In the genomic region with DNA sequence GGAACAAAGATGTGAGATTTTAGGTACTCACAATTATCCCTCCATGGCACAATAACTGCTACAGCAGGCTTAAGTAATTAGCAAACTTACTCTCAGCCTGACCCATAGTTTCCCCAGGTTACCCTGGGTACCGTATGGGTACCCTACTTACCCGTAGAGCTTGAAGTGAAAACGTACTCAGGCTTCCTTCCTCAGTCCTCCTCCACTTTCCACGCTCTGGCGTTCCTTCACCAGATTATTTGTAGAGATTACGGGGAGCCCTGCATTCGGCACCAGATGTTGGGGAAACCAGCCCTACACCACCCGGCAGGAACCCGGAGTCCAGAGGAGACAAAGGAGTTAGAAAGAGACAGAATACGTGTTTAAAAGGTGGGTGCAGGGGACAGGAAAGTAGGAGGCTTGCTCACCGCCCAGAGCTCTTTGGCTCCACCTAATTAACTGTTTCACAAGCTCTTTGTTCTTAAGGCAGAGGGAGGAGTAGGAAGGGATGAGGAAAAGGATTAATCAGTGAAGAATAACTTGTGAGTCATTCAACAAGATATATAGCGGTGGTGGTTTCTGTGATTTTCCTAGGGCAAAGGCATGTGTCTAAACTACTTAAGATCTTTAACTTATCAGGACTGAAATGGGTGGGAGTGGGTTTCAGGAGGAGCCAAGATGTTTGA, we compare ENCODE assay signal across 17 cellular contexts.
DNase-seq lines count a peak whose midpoint lies in the region; ATAC-seq, FAIRE-seq and TF ChIP-seq lines count a peak whose summit lies in the region.
"Had no signal": no experiment of that assay in that cellular context is flagged by ENCODE, and none has a peak within 500 bp of the region (broad histone marks: within the 10 kb centered on the region; RNA-seq: fewer than 3 reads in every experiment).

No MANE protein-coding gene starts in this region.

- H3K4me1 ChIP-seq in HUES64 (ENCODE audit: insufficient read depth, low read length) = no peaks in the 10 kb centered on the region
- H3K4me1 ChIP-seq in foreskin keratinocyte = peaks cover 11% of the 10 kb centered on the region
- no peaks in the 10 kb centered on the region for H3K4me1 ChIP-seq in suprapubic skin
- H3K4me1 ChIP-seq: BLaER1 treated with 17β-estradiol and CSF1 and Interleukin-3, amounts not matched to agents 10 nM and 100 nM; SJCRH30 had no signal

- H3K27me3 ChIP-seq in HUES64 (ENCODE audit: insufficient read depth, low read length) (no peaks in the 10 kb centered on the region), bronchial epithelial cell (ENCODE audit: control insufficient read depth, insufficient read depth, low read length) (no peaks in the 10 kb centered on the region), foreskin keratinocyte (no peaks in the 10 kb centered on the region), suprapubic skin (no peaks in the 10 kb centered on the region)
- H3K27me3 ChIP-seq: BLaER1 treated with 17β-estradiol and CSF1 and Interleukin-3, amounts not matched to agents 10 nM and 100 nM; MG63; SJCRH30 had no signal

- ATAC-seq in foreskin keratinocyte = peak; percentile 94

- intact Hi-C loops in cardiac septum (cut with DNase I) = no loop called here

- no peak overlapping the region for H3K27ac ChIP-seq in HUES64 (ENCODE audit: low read depth, low read length)
- H3K27ac ChIP-seq in foreskin keratinocyte = peak overlapping the region; percentile 79
- H3K27ac ChIP-seq in suprapubic skin = no peak overlapping the region
- H3K27ac ChIP-seq: BLaER1 treated with 17β-estradiol and CSF1 and Interleukin-3, amounts not matched to agents 10 nM and 100 nM; SJCRH30 had no signal

- no peak overlapping the region for H3K9ac ChIP-seq in HUES64 (ENCODE audit: low read depth, low read length)
- H3K9ac ChIP-seq: BLaER1 treated with 17β-estradiol and CSF1 and Interleukin-3, amounts not matched to agents 10 nM and 100 nM had no signal

- WGBS in HUES64 = 54% methylated on average over 11 of the region's 12 CpGs
- no CpG with 5 or more reads among the region's 12 CpGs for WGBS in suprapubic skin

- no peak for TF ChIP-seq EP300 in suprapubic skin (IDR thresholded peaks at IDR 0.05)

- no peak for TF ChIP-seq CTCF in bronchial epithelial cell (IDR thresholded peaks at IDR 0.05; ENCODE audit: insufficient read depth, low read length, severe bottlenecking)
- TF ChIP-seq CTCF in foreskin keratinocyte (conservative IDR thresholded peaks at IDR 0.05) = no peak
- no peak for TF ChIP-seq CTCF in suprapubic skin (IDR thresholded peaks at IDR 0.05)
- TF ChIP-seq CTCF in GM20000 (IDR thresholded peaks at IDR 0.05; ENCODE audit: extremely low read depth, missing control alignments) = no peak

- DNase-seq in bronchial epithelial cell (ENCODE audit: low read depth) (peak; percentile 83), foreskin keratinocyte (peak; percentile 46 to 72), suprapubic skin (ENCODE audit: low spot score in 2 of 2) (no peak), OCI-M1 (lab: John Stamatoyannopoulos, UW) (no peak), GM20000 (ENCODE audit: low spot score) (no peak), cardiac septum (ENCODE audit: low spot score) (no peak), superior temporal gyrus (ENCODE audit: extremely low spot score) (no peak)
- DNase-seq: DMS153, HCEC 1CT, KBM-7, MG63, NCI-H1105, NCI-H187, SJCRH30, SW 1271 had no signal

- H3K36me3 ChIP-seq in HUES64 (ENCODE audit: insufficient read depth, low read length) (no peaks in the 10 kb centered on the region), bronchial epithelial cell (ENCODE audit: control insufficient read depth, insufficient read depth, low read length) (no peaks in the 10 kb centered on the region), suprapubic skin (no peaks in the 10 kb centered on the region)
- H3K36me3 ChIP-seq: BLaER1 treated with 17β-estradiol and CSF1 and Interleukin-3, amounts not matched to agents 10 nM and 100 nM; MG63; SJCRH30 had no signal

- FAIRE-seq in bronchial epithelial cell (lab: Jason Lieb, UNC) = no peak

- H3K4me3 ChIP-seq in HUES64 (ENCODE audit: low read length) (peak overlapping the region; percentile 7; the same call in 1 of the 2 replicates), bronchial epithelial cell (ENCODE audit: low read depth, low read length) (peak overlapping the region; percentile 17), suprapubic skin (peak overlapping the region; percentile 6)
- H3K4me3 ChIP-seq: BLaER1 treated with 17β-estradiol and CSF1 and Interleukin-3, amounts not matched to agents 10 nM and 100 nM; MG63; SJCRH30 had no signal

- H3K9me3 ChIP-seq in HUES64 (ENCODE audit: insufficient read depth, low read depth, low read length) = no peaks in the 10 kb centered on the region
- no peaks in the 10 kb centered on the region for H3K9me3 ChIP-seq in suprapubic skin
- H3K9me3 ChIP-seq: BLaER1 treated with 17β-estradiol and CSF1 and Interleukin-3, amounts not matched to agents 10 nM and 100 nM; MG63; SJCRH30 had no signal

- no peak for TF ChIP-seq POLR2A in suprapubic skin (IDR thresholded peaks at IDR 0.05)

Comparison
In these comparisons a context has a peak if more than half of its experiments do, and no peak if none do; other contexts are left out.
1. DNase-seq: peak in bronchial epithelial cell (single experiment) and foreskin keratinocyte (2 of 2); none in suprapubic skin (0 of 2), OCI-M1 (single experiment), GM20000 (single experiment), cardiac septum (single experiment) and superior temporal gyrus (single experiment).
2. Peak in every context shown above with its lines, with median percentiles within 50 percentile points of each other: H3K4me3 ChIP-seq.